ENCODE assay signal across 9 cellular contexts in the genomic region with DNA sequence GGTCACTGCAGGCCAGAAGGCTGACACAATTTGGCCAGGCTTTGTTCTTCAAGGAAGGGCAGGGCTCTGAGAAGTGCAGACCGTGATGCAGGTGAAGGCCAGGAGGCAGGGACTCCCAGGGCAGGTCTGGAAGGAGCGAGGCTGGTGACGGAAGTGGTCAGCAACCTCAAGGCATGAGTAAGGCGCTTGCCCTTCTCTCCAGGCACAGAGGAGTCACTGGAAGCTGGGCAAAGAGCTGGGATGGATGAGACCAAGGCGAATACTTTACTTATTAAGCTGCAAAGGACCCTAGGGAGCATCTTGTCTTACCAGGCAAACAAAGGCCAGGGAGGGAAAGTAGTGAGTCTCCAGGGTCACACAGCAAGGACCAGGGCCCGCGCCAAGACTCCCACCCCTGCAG. TPM values are rescaled to one million over a fixed set of nuclear protein-coding genes. Genes with fewer than 3 reads are reported as not detected.
DNase-seq lines count a peak whose midpoint lies in the region; ATAC-seq and TF ChIP-seq lines count a peak whose summit lies in the region.
"Had no signal": no experiment of that assay in that cellular context is flagged by ENCODE, and none has a peak within 500 bp of the region (broad histone marks: within the 10 kb centered on the region; RNA-seq: fewer than 3 reads in every experiment).

No MANE protein-coding gene starts in this region.

- WGBS in smooth muscle cell (ENCODE audit: low lambda C conversion rate): 95% methylated on average over 7 of the region's 7 CpGs

- H2AFZ ChIP-seq in smooth muscle cell (ENCODE audit: low read depth): no peak overlapping the region

- H3K36me3 ChIP-seq in upper lobe of right lung: peaks cover 5% of the 10 kb centered on the region
- no peaks in the 10 kb centered on the region for H3K36me3 ChIP-seq in smooth muscle cell (ENCODE audit: low read depth)

- no peaks in the 10 kb centered on the region for H3K27me3 ChIP-seq in upper lobe of right lung
- no peaks in the 10 kb centered on the region for H3K27me3 ChIP-seq in smooth muscle cell (ENCODE audit: low read depth)

- no peak for DNase-seq in activated naive CD4-positive, alpha-beta T cell treated with Interleukin-2 at 50 U/mL for 16 hours
- DNase-seq in activated CD8-positive, alpha-beta T cell treated with anti-CD3 and anti-CD28 coated beads, Interleukin-2, amount 10 ng/mL, durations not matched to agents 7 days and 5 days: no peak
- DNase-seq in memory B cell (ENCODE audit: low spot score in 2 of 2): no peak
- DNase-seq in upper lobe of right lung: peak; percentile 18
- DNase-seq in left ventricle myocardium superior: no peak
- DNase-seq in Ammon's horn (ENCODE audit: low spot score): no peak
- no peak for DNase-seq in smooth muscle cell (lab: John Stamatoyannopoulos, UW; ENCODE audit: unreplicated experiment)
- DNase-seq: AML-193 had no signal

- no peak for ATAC-seq in activated CD8-positive, alpha-beta T cell treated with anti-CD3 and anti-CD28 coated beads, Interleukin-2, amount 10 ng/mL, durations not matched to agents 7 days and 5 days
- no peak for ATAC-seq in memory B cell (ENCODE audit: low read depth)
- no peak for ATAC-seq in upper lobe of right lung
- ATAC-seq in left ventricle myocardium superior: no peak

- POLR2A ChIA-PET in activated CD8-positive, alpha-beta T cell treated with anti-CD3 and anti-CD28 coated beads, Interleukin-2, amount 10 ng/mL, durations not matched to agents 7 days and 5 days (lab: Charles Lee): interaction anchor here (1.2 to 22.6 kb wide), 7 partner anchors 10 to 86 kb away, joined by 4 to 720 read pairs (median 31); a partner anchor contains a TSS

- H4K20me1 ChIP-seq in smooth muscle cell (ENCODE audit: low read depth): no peaks in the 10 kb centered on the region

- H3K27ac ChIP-seq in upper lobe of right lung (no peak overlapping the region), smooth muscle cell (ENCODE audit: low read depth) (no peak overlapping the region)

- no peaks in the 10 kb centered on the region for H3K9me3 Mint-ChIP-seq in activated naive CD4-positive, alpha-beta T cell treated with anti-CD3 and anti-CD28 coated beads, Interleukin-2, amount 50 U/mL, for 24 hours
- H3K9me3 Mint-ChIP-seq in activated CD8-positive, alpha-beta T cell treated with anti-CD3 and anti-CD28 coated beads, Interleukin-2, amount 10 ng/mL, durations not matched to agents 7 days and 5 days (ENCODE audit: insufficient read depth): no peaks in the 10 kb centered on the region
- no peaks in the 10 kb centered on the region for H3K9me3 Mint-ChIP-seq in memory B cell

- H3K4me3 Mint-ChIP-seq in activated naive CD4-positive, alpha-beta T cell treated with anti-CD3 and anti-CD28 coated beads, Interleukin-2, amount 50 U/mL, for 24 hours: peak overlapping the region; percentile 33
- H3K4me3 Mint-ChIP-seq in activated CD8-positive, alpha-beta T cell treated with anti-CD3 and anti-CD28 coated beads, Interleukin-2, amount 10 ng/mL, durations not matched to agents 7 days and 5 days: no peak overlapping the region
- peak overlapping the region; percentile 15 for H3K4me3 Mint-ChIP-seq in memory B cell

- H3K36me3 Mint-ChIP-seq in activated naive CD4-positive, alpha-beta T cell treated with anti-CD3 and anti-CD28 coated beads, Interleukin-2, amount 50 U/mL, for 24 hours: peaks cover 2% of the 10 kb centered on the region
- H3K36me3 Mint-ChIP-seq in activated CD8-positive, alpha-beta T cell treated with anti-CD3 and anti-CD28 coated beads, Interleukin-2, amount 10 ng/mL, durations not matched to agents 7 days and 5 days (ENCODE audit: low read depth): peaks cover 65% of the 10 kb centered on the region
- H3K36me3 Mint-ChIP-seq in memory B cell: peaks cover 4% of the 10 kb centered on the region

- CTCF ChIA-PET in activated CD8-positive, alpha-beta T cell treated with anti-CD3 and anti-CD28 coated beads, Interleukin-2, amount 10 ng/mL, durations not matched to agents 7 days and 5 days (lab: Charles Lee): interaction anchor here (0.9 to 10.4 kb wide), 11 partner anchors 8 to 86 kb away, joined by 3 to 114 read pairs (median 5); no protein-coding TSS in a partner anchor

- TF ChIP-seq CTCF in upper lobe of right lung (IDR thresholded peaks at IDR 0.05): no peak
- no peak for TF ChIP-seq CTCF in smooth muscle cell (IDR thresholded peaks at IDR 0.05; ENCODE audit: borderline replicate concordance, insufficient read depth, poor library complexity, severe bottlenecking)

- no peaks in the 10 kb centered on the region for H3K79me2 ChIP-seq in smooth muscle cell (ENCODE audit: low read depth)

- peak overlapping the region; percentile 83 for H3K27ac Mint-ChIP-seq in activated naive CD4-positive, alpha-beta T cell treated with anti-CD3 and anti-CD28 coated beads, Interleukin-2, amount 50 U/mL, for 24 hours
- peak overlapping the region; percentile 84 for H3K27ac Mint-ChIP-seq in activated CD8-positive, alpha-beta T cell treated with anti-CD3 and anti-CD28 coated beads, Interleukin-2, amount 10 ng/mL, durations not matched to agents 7 days and 5 days
- H3K27ac Mint-ChIP-seq in memory B cell: peak overlapping the region; percentile 90

- intact Hi-C loops in upper lobe of right lung (cut with DNase I) (no loop called here), left ventricle myocardium superior (cut with micrococcal nuclease) (no loop called here)

- peaks cover 35% of the 10 kb centered on the region for H3K4me1 ChIP-seq in upper lobe of right lung
- peaks cover 5% of the 10 kb centered on the region for H3K4me1 ChIP-seq in smooth muscle cell (ENCODE audit: low read depth)

- no peaks in the 10 kb centered on the region for H3F3A ChIP-seq in smooth muscle cell (ENCODE audit: low read depth)

- H3K4me1 Mint-ChIP-seq in activated naive CD4-positive, alpha-beta T cell treated with anti-CD3 and anti-CD28 coated beads, Interleukin-2, amount 50 U/mL, for 24 hours: peaks cover 88% of the 10 kb centered on the region
- peaks cover 92% of the 10 kb centered on the region for H3K4me1 Mint-ChIP-seq in activated CD8-positive, alpha-beta T cell treated with anti-CD3 and anti-CD28 coated beads, Interleukin-2, amount 10 ng/mL, durations not matched to agents 7 days and 5 days (ENCODE audit: low read depth)
- peaks cover 65% of the 10 kb centered on the region for H3K4me1 Mint-ChIP-seq in memory B cell

- H3K4me3 ChIP-seq in upper lobe of right lung: no peak overlapping the region
- no peak overlapping the region for H3K4me3 ChIP-seq in smooth muscle cell

- H3K9ac ChIP-seq in smooth muscle cell (ENCODE audit: low read depth): no peak overlapping the region

- no peaks in the 10 kb centered on the region for H3K27me3 Mint-ChIP-seq in activated naive CD4-positive, alpha-beta T cell treated with anti-CD3 and anti-CD28 coated beads, Interleukin-2, amount 50 U/mL, for 24 hours
- H3K27me3 Mint-ChIP-seq in activated CD8-positive, alpha-beta T cell treated with anti-CD3 and anti-CD28 coated beads, Interleukin-2, amount 10 ng/mL, durations not matched to agents 7 days and 5 days (ENCODE audit: low read depth): no peaks in the 10 kb centered on the region
- H3K27me3 Mint-ChIP-seq in memory B cell: no peaks in the 10 kb centered on the region

- H3K4me2 ChIP-seq in smooth muscle cell: no peak overlapping the region

- no peaks in the 10 kb centered on the region for H3K9me3 ChIP-seq in upper lobe of right lung
- no peaks in the 10 kb centered on the region for H3K9me3 ChIP-seq in smooth muscle cell (replicated peaks; ENCODE audit: low read depth)

RNA-seq across cellular contexts. Expression of a gene that starts 18.6 kb away (rescaled TPM):
- 100 to 1,000 TPM; 221 to 228 TPM for total RNA-seq in activated CD8-positive, alpha-beta T cell treated with anti-CD3 and anti-CD28 coated beads, Interleukin-2, amount 10 ng/mL, durations not matched to agents 7 days and 5 days
- total RNA-seq in upper lobe of right lung: 59.5 TPM
- 12.6 TPM for total RNA-seq in left ventricle myocardium superior
- total RNA-seq in smooth muscle cell: 15.7 and 18.0 TPM in 2 replicates
- 19.1 and 25.5 TPM in 2 replicates for polyA plus RNA-seq in smooth muscle cell
